In the genomic region with DNA sequence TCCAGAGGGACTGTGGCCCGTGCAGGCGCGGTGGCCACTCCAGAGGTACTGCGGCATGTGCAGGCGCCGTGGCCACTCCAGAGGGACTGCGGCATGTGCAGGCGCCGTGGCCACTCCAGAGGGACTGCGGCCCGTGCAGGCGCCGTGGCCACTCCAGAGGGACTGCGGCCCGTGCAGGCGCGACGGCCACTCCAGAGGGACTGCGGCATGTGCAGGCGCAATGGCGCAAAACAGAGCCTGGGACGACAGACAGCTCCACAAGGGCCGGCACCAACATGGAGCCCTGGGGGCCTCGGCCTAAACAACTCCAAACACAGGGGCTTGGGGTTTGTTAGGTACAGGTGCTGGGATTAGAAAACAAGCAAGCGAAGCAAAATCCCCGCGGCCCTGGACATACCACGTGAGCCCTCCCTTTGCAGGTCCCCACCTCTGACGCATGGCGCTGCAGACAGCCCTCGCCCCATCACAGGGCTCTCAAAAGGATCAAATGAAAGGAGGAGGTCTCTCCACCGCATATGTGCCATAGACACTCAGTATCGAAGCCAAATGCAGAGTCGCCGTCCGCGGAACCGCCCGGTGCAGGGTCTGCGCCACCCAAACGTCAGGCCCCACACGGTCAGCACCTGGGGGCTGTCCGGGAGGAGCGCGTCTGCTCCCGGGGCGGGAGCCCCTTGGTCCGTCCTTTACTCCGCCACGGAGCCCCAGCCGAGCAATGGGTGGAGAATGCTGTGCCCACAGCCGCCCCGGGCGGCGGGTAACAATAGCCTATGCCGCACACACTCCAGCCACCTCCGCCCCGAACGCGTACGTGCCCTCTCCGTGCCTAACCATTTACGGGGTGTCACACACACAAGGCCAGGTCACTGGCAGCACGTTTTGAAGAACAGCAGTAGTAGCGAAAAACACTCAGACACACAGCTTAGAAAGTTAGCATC, we compare ENCODE assay signal across 27 cellular contexts.
"Had no signal": no experiment of that assay in that cellular context is flagged by ENCODE, and none has a peak within 500 bp of the region (broad histone marks: within the 10 kb centered on the region; RNA-seq: fewer than 3 reads in every experiment).

No MANE protein-coding gene starts in this region.

- H3K4me3 Mint-ChIP-seq: activated B cell treated with CpG ODN at 0.5 μM for 24 hours; activated CD8-positive, alpha-beta T cell treated with anti-CD3 and anti-CD28 coated beads for 36 hours; activated naive CD8-positive, alpha-beta T cell; activated T-cell treated with anti-CD3 and anti-CD28 coated beads, Interleukin-2, amount 50 U/mL, for 4 hours; activated T-helper 17 cell treated with anti-CD3 and anti-CD28 coated beads, Interleukin-2, amount 50 U/mL, for 72 hours; brain; mesothelial cell of epicardium; naive thymus-derived CD4-positive, alpha-beta T cell; stimulated activated naive B cell treated with anti-CD40 and anti-IgM and Interleukin-4, amounts not matched to agents 10 μg/mL and 1 μg/mL and 100 μg/mL, for 72 hours had no signal

- H3K4me3 ChIP-seq: ascending aorta, cardiac muscle cell, gastrocnemius medialis, left ventricle myocardium inferior, skin epidermis, stomach, thyroid gland, upper lobe of right lung had no signal

- H3K9me3 Mint-ChIP-seq: activated B cell treated with CpG ODN at 0.5 μM for 24 hours; activated T-cell treated with anti-CD3 and anti-CD28 coated beads, Interleukin-2, amount 50 U/mL, for 4 hours; brain; mesothelial cell of epicardium had no signal

- H3K9me3 ChIP-seq: ascending aorta, gastrocnemius medialis, left ventricle myocardium inferior, stomach, thyroid gland, upper lobe of right lung had no signal

- H3K27me3 ChIP-seq: ascending aorta, cardiac muscle cell, gastrocnemius medialis, stomach, thyroid gland, upper lobe of right lung had no signal

- H3K4me1 ChIP-seq: ascending aorta, gastrocnemius medialis, thyroid gland, upper lobe of right lung had no signal

- H3K4me1 Mint-ChIP-seq: mesothelial cell of epicardium had no signal

- H3K27ac ChIP-seq: ascending aorta, cardiac muscle cell, gastrocnemius medialis, left ventricle myocardium inferior, skin epidermis, stomach, thyroid gland, upper lobe of right lung had no signal

- H3K27me3 Mint-ChIP-seq: activated B cell treated with CpG ODN at 0.5 μM for 24 hours; activated CD8-positive, alpha-beta T cell treated with anti-CD3 and anti-CD28 coated beads for 36 hours; activated naive CD8-positive, alpha-beta T cell; activated T-helper 17 cell treated with anti-CD3 and anti-CD28 coated beads, Interleukin-2, amount 50 U/mL, for 72 hours; brain; effector memory CD8-positive, alpha-beta T cell; stimulated activated naive B cell treated with anti-CD40 and anti-IgM and Interleukin-4, amounts not matched to agents 10 μg/mL and 1 μg/mL and 100 μg/mL, for 72 hours had no signal

- H3K36me3 ChIP-seq: cardiac muscle cell, gastrocnemius medialis had no signal

- ATAC-seq: activated CD8-positive, alpha-beta T cell treated with anti-CD3 and anti-CD28 coated beads for 36 hours; activated T-cell treated with anti-CD3 and anti-CD28 coated beads, Interleukin-2, amount 50 U/mL, for 4 hours; activated T-helper 17 cell treated with anti-CD3 and anti-CD28 coated beads, Interleukin-2, amount 50 U/mL, for 72 hours; effector memory CD8-positive, alpha-beta T cell; gastrocnemius medialis had no signal

- H3K27ac Mint-ChIP-seq: activated B cell treated with CpG ODN at 0.5 μM for 24 hours; activated CD8-positive, alpha-beta T cell treated with anti-CD3 and anti-CD28 coated beads for 36 hours; activated naive CD8-positive, alpha-beta T cell; activated T-helper 17 cell treated with anti-CD3 and anti-CD28 coated beads, Interleukin-2, amount 50 U/mL, for 72 hours; mesothelial cell of epicardium; stimulated activated naive B cell treated with anti-CD40 and anti-IgM and Interleukin-4, amounts not matched to agents 10 μg/mL and 1 μg/mL and 100 μg/mL, for 72 hours had no signal

- DNase-seq: activated B cell treated with CpG ODN at 0.5 μM for 24 hours; activated CD4-positive, alpha-beta T cell treated with anti-CD3 and anti-CD28 coated beads, Interleukin-2, amount 50 U/mL, for 1 hour; activated naive CD4-positive, alpha-beta T cell treated with Interleukin-2 at 50 U/mL for 16 hours; activated T-cell treated with anti-CD3 and anti-CD28 coated beads, Interleukin-2, amount 50 U/mL, for 4 hours; cortex of kidney; effector memory CD8-positive, alpha-beta T cell; glutamatergic neuron; mammary epithelial cell; naive thymus-derived CD4-positive, alpha-beta T cell; occipital lobe; stimulated activated CD4-positive, alpha-beta T cell treated with anti-CD3 and anti-CD28 coated beads, Interleukin-4, amount 100 ng/mL, for 24 hours; stimulated activated CD8-positive, alpha-beta memory T cell treated with anti-CD3 and anti-CD28 coated beads, Interleukin-4, amount 100 ng/mL, for 48 hours; stimulated activated naive B cell treated with anti-CD40 and anti-IgM and Interleukin-4, amounts not matched to agents 10 μg/mL and 1 μg/mL and 100 μg/mL, for 72 hours; T-helper 2 cell; thyroid gland; upper lobe of right lung had no signal
